ENCODE assay signal across 11 cellular contexts in the genomic region with DNA sequence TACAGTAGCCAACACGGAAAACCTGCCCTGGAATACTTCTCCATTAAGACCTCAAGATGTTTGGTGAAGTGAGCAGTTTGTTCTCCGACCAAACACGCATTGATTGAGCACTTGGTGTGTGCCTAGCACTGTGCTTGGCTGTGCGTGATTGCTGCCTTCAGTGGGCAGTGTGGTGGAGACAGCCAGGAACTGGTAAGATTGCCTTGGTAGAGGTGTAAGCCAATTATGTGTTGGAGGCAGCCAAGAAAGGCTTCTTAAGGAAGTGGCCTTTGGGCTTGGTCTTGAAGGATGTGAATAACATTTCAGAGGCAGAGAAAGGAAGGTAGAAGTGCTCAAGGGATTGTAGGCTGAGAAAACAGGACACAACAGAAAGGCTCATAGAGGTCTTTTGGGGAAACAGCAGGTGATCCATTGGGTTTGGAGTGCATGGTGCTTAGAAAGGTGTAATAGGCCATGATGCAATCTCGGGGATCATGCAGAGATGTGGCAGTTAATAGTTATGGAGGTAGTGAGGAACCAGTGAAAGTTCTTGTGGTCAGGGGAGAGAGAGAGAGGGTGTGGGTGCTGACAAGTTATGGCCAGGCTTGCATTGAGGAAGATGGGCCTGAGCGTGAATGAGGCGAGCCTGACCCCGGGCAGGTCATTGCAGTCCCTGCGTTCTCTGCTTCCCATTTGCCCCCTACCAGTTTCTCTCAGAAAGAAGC. TPM values are rescaled to one million over a fixed set of nuclear protein-coding genes. Genes with fewer than 3 reads are reported as not detected.
A peak's percentile ranks its signal among the peaks of the same experiment; 100 is the strongest.
DNase-seq lines count a peak whose midpoint lies in the region; ATAC-seq lines count a peak whose summit lies in the region.
"Had no signal": no experiment of that assay in that cellular context is flagged by ENCODE, and none has a peak within 500 bp of the region (broad histone marks: within the 10 kb centered on the region; RNA-seq: fewer than 3 reads in every experiment).

No MANE protein-coding gene starts in this region.

- no peaks in the 10 kb centered on the region for H3K9me3 Mint-ChIP-seq in activated naive CD4-positive, alpha-beta T cell treated with anti-CD3 and anti-CD28 coated beads, Interleukin-2, amount 50 U/mL, for 24 hours
- peaks cover 0 to 4% of the 10 kb centered on the region in 2 donors for H3K9me3 Mint-ChIP-seq in activated naive CD4-positive, alpha-beta T cell treated with anti-CD3 and anti-CD28 coated beads, Interleukin-2, amount 50 U/mL, for 72 hours

- H3K27ac Mint-ChIP-seq in activated naive CD4-positive, alpha-beta T cell treated with anti-CD3 and anti-CD28 coated beads, Interleukin-2, amount 50 U/mL, for 24 hours, result peak overlapping the region; percentile 48
- H3K27ac Mint-ChIP-seq in activated naive CD4-positive, alpha-beta T cell treated with anti-CD3 and anti-CD28 coated beads, Interleukin-2, amount 50 U/mL, for 72 hours, result peak overlapping the region; percentile 82 to 99

- H3K36me3 Mint-ChIP-seq in activated naive CD4-positive, alpha-beta T cell treated with anti-CD3 and anti-CD28 coated beads, Interleukin-2, amount 50 U/mL, for 24 hours, result peaks cover 4% of the 10 kb centered on the region
- peaks cover 12 to 79% of the 10 kb centered on the region in 2 donors for H3K36me3 Mint-ChIP-seq in activated naive CD4-positive, alpha-beta T cell treated with anti-CD3 and anti-CD28 coated beads, Interleukin-2, amount 50 U/mL, for 72 hours

- no peak for DNase-seq in activated naive CD4-positive, alpha-beta T cell treated with Interleukin-2 at 50 U/mL for 16 hours
- no peak for DNase-seq in activated naive CD4-positive, alpha-beta T cell treated with anti-CD3 and anti-CD28 coated beads, Interleukin-2, amount 50 U/mL, for 72 hours (ENCODE audit: low spot score in 2 of 2)
- DNase-seq in NCI-H146 (lab: John Stamatoyannopoulos, UW), result no peak
- DNase-seq in LoVo (ENCODE audit: low spot score), result no peak
- no peak for DNase-seq in OCI-M2 (lab: John Stamatoyannopoulos, UW; ENCODE audit: unreplicated experiment)
- DNase-seq: NCI-H187 treated with DMSO at 0.1 percent for 48 hours, right lobe of liver had no signal

- ATAC-seq in HG03378 (IDR thresholded peaks at IDR 0.05; ENCODE audit: unreplicated experiment) (peak; percentile 37), HG03159 (IDR thresholded peaks at IDR 0.05; ENCODE audit: unreplicated experiment) (no peak)
- ATAC-seq in activated naive CD4-positive, alpha-beta T cell treated with anti-CD3 and anti-CD28 coated beads, Interleukin-2, amount 50 U/mL, for 72 hours, result peak in 1 of 2 donors; percentile 31
- ATAC-seq: activated CD4-positive, CD25-positive, alpha-beta regulatory T cell treated with anti-CD3 and anti-CD28 coated beads, Interleukin-2, amount 50 U/mL, for 24 hours had no signal

- peaks cover 92% of the 10 kb centered on the region for H3K4me1 Mint-ChIP-seq in activated naive CD4-positive, alpha-beta T cell treated with anti-CD3 and anti-CD28 coated beads, Interleukin-2, amount 50 U/mL, for 24 hours

- no peaks in the 10 kb centered on the region for H3K27me3 Mint-ChIP-seq in activated naive CD4-positive, alpha-beta T cell treated with anti-CD3 and anti-CD28 coated beads, Interleukin-2, amount 50 U/mL, for 24 hours

- H3K4me3 Mint-ChIP-seq in activated naive CD4-positive, alpha-beta T cell treated with anti-CD3 and anti-CD28 coated beads, Interleukin-2, amount 50 U/mL, for 24 hours, result peak overlapping the region; percentile 20

RNA-seq across cellular contexts. Expression of gene B3GNT2, which starts 6.3 kb away (rescaled TPM):
- total RNA-seq in activated naive CD4-positive, alpha-beta T cell treated with anti-CD3 and anti-CD28 coated beads, Interleukin-2, amount 50 U/mL, for 72 hours, result 10 to 100 TPM; 34.9 to 43.6 TPM
